Comparison of ENCODE assay signal across 13 cellular contexts in genomic region chr2:120564213-120565094, GRCh38.
DNase-seq lines count a peak whose midpoint lies in the region; FAIRE-seq and TF ChIP-seq lines count a peak whose summit lies in the region.
"Had no signal": no experiment of that assay in that cellular context is flagged by ENCODE, and none has a peak within 500 bp of the region (broad histone marks: within the 10 kb centered on the region; RNA-seq: fewer than 3 reads in every experiment).

No MANE protein-coding gene starts in this region.

- no peaks in the 10 kb centered on the region for H3K79me2 ChIP-seq in neural progenitor cell (ENCODE audit: low read depth)

- peaks cover 1% of the 10 kb centered on the region; the same call in 1 of the 2 replicates for H3K27me3 ChIP-seq in H7 (ENCODE audit: control insufficient read depth, insufficient read depth, low read length)
- no peaks in the 10 kb centered on the region for H3K27me3 ChIP-seq in WERI-Rb-1 (ENCODE audit: insufficient read depth, low read depth, severe bottlenecking)
- peaks cover 13% of the 10 kb centered on the region for H3K27me3 ChIP-seq in neural progenitor cell

- peaks cover 20% of the 10 kb centered on the region for H3K27me3 Mint-ChIP-seq in neural progenitor cell (ENCODE audit: insufficient read depth, low read depth)

- DNase-seq in H7 (peak; percentile 88), NCI-H146 (lab: John Stamatoyannopoulos, UW) (peak; percentile 78), WERI-Rb-1 (peak; percentile 79), neural progenitor cell (ENCODE audit: low spot score) (peak; percentile 73), cortex of kidney (lab: John Stamatoyannopoulos, UW) (no peak), D721Med (ENCODE audit: insufficient read length, low spot score) (no peak), T1000 (lab: John Stamatoyannopoulos, UW) (no peak)
- DNase-seq: activated CD4-positive, alpha-beta memory T cell treated with anti-CD3 and anti-CD28 coated beads for 36 hours; activated effector memory CD4-positive, alpha-beta T cell treated with Interleukin-2 at 50 U/mL for 16 hours; HCEC 1CT; NCI-H1694 had no signal

- H3K36me3 Mint-ChIP-seq in neural progenitor cell: no peaks in the 10 kb centered on the region
- H3K36me3 Mint-ChIP-seq: activated CD4-positive, alpha-beta memory T cell treated with anti-CD3 and anti-CD28 coated beads for 36 hours had no signal

- H3K9me3 Mint-ChIP-seq in neural progenitor cell: no peaks in the 10 kb centered on the region
- H3K9me3 Mint-ChIP-seq: activated CD4-positive, alpha-beta memory T cell treated with anti-CD3 and anti-CD28 coated beads for 36 hours; neural crest cell; T-helper 2 cell treated with Interferon-gamma antibody and Interleukin-4, amounts not matched to agents 5 μg/mL and 100 μg/mL, for 36 hours had no signal

- H3K4me1 Mint-ChIP-seq in neural progenitor cell: peaks cover 56% of the 10 kb centered on the region

- no peaks in the 10 kb centered on the region for H3K36me3 ChIP-seq in H7 (replicated peaks; ENCODE audit: control insufficient read depth, insufficient read depth, low read length)
- H3K36me3 ChIP-seq in WERI-Rb-1: no peaks in the 10 kb centered on the region
- H3K36me3 ChIP-seq in neural progenitor cell: no peaks in the 10 kb centered on the region

- H3K27ac ChIP-seq in WERI-Rb-1: peak overlapping the region; percentile 63
- H3K27ac ChIP-seq in neural progenitor cell: no peak overlapping the region

- peak overlapping the region; percentile 71 for H3K4me2 ChIP-seq in neural progenitor cell

- H4K20me1 ChIP-seq in neural progenitor cell (ENCODE audit: low read depth): peaks cover 10% of the 10 kb centered on the region

- peaks cover 17% of the 10 kb centered on the region for H3K4me1 ChIP-seq in neural progenitor cell

- H3K4me3 ChIP-seq in H7 (ENCODE audit: insufficient read depth, low read depth, low read length) (no peak overlapping the region), WERI-Rb-1 (ENCODE audit: low read depth, low read length) (no peak overlapping the region), neural progenitor cell (no peak overlapping the region)

- TF ChIP-seq CTCF in WERI-Rb-1 (IDR thresholded peaks at IDR 0.05; ENCODE audit: low read depth, low read length) (no peak), neural progenitor cell (IDR thresholded peaks at IDR 0.05) (peak; percentile 7), D721Med (IDR thresholded peaks at IDR 0.05; ENCODE audit: insufficient read depth, missing control alignments) (no peak)

- H3K27ac Mint-ChIP-seq in neural progenitor cell: peak overlapping the region; percentile 4
- H3K27ac Mint-ChIP-seq: activated CD4-positive, alpha-beta memory T cell treated with anti-CD3 and anti-CD28 coated beads for 36 hours; T-helper 2 cell treated with Interferon-gamma antibody and Interleukin-4, amounts not matched to agents 5 μg/mL and 100 μg/mL, for 36 hours had no signal

- no peak overlapping the region for H3K9ac ChIP-seq in neural progenitor cell

- H3F3A ChIP-seq in neural progenitor cell (ENCODE audit: low read depth): no peaks in the 10 kb centered on the region

- no peak overlapping the region for H2AFZ ChIP-seq in neural progenitor cell (replicated peaks)

- H3K9me3 ChIP-seq in WERI-Rb-1 (ENCODE audit: severe bottlenecking): no peaks in the 10 kb centered on the region
- H3K9me3 ChIP-seq in neural progenitor cell (ENCODE audit: low read depth): no peaks in the 10 kb centered on the region

- FAIRE-seq in D721Med (lab: Jason Lieb, UNC): no peak

- peak overlapping the region; percentile 24 for H3K4me3 Mint-ChIP-seq in neural progenitor cell
- H3K4me3 Mint-ChIP-seq: activated CD4-positive, alpha-beta memory T cell treated with anti-CD3 and anti-CD28 coated beads for 36 hours; neural crest cell; T-helper 2 cell treated with Interferon-gamma antibody and Interleukin-4, amounts not matched to agents 5 μg/mL and 100 μg/mL, for 36 hours had no signal

Comparison
In these comparisons a context has a peak if more than half of its experiments do, and no peak if none do; other contexts are left out.
1. DNase-seq: peak in H7 (single experiment), NCI-H146 (single experiment), WERI-Rb-1 (single experiment) and neural progenitor cell (single experiment); none in cortex of kidney (single experiment), D721Med (single experiment) and T1000 (single experiment).